17 cellular contexts compared by ENCODE assay signal in genomic region chr3:191369081-191370010, GRCh38.
DNase-seq lines count a peak whose midpoint lies in the region; TF ChIP-seq lines count a peak whose summit lies in the region.
"Had no signal": no experiment of that assay in that cellular context is flagged by ENCODE, and none has a peak within 500 bp of the region (broad histone marks: within the 10 kb centered on the region; RNA-seq: fewer than 3 reads in every experiment).

No MANE protein-coding gene starts in this region.

- H3F3A ChIP-seq in MM.1S (ENCODE audit: insufficient read depth, low read length) = no peaks in the 10 kb centered on the region

- H3K27ac ChIP-seq in iPS-18a (ENCODE audit: low read length) = peak overlapping the region; percentile 49
- H3K27ac ChIP-seq in MM.1S (ENCODE audit: low read length) = no peak overlapping the region
- H3K27ac ChIP-seq: thoracic aorta had no signal

- H3K9ac ChIP-seq in iPS-18a (ENCODE audit: low read length) (no peak overlapping the region), MM.1S (ENCODE audit: low read length) (no peak overlapping the region)

- H3K4me1 ChIP-seq in HAP-1 (peaks cover 62% of the 10 kb centered on the region), iPS-18a (ENCODE audit: control insufficient read depth, low read depth, low read length) (peaks cover 30% of the 10 kb centered on the region), MM.1S (ENCODE audit: low read length) (no peaks in the 10 kb centered on the region)
- H3K4me1 ChIP-seq: Caco-2 had no signal

- no peaks in the 10 kb centered on the region for H3K79me2 ChIP-seq in MM.1S (ENCODE audit: low read length)

- no peak overlapping the region for H3K4me2 ChIP-seq in MM.1S (ENCODE audit: low read depth, low read length)

- DNase-seq in AG09319 (ENCODE audit: extremely low read depth, low read depth) = peak; percentile 68
- peak; percentile 50 to 90 for DNase-seq in HAP-1 (ENCODE audit: low spot score in 2 of 2)
- peak; percentile 16 for DNase-seq in cerebellar cortex (ENCODE audit: low spot score)
- no peak for DNase-seq in UCSD-AML1 (lab: John Stamatoyannopoulos, UW; ENCODE audit: unreplicated experiment)
- DNase-seq in hippocampal formation (lab: John Stamatoyannopoulos, UW) = no peak
- no peak for DNase-seq in GM19238 (ENCODE audit: insufficient read length, low spot score)
- DNase-seq in MM.1S = no peak
- DNase-seq: ACHN; activated CD8-positive, alpha-beta T cell treated with anti-CD3 and anti-CD28 coated beads for 36 hours; amygdala; Caco-2; cortex of kidney; KBM-7; NCI-H1105 treated with DMSO at 0.1 percent for 48 hours; right cardiac atrium had no signal

- no peak overlapping the region for H2AFZ ChIP-seq in MM.1S (ENCODE audit: low read length)

- TF ChIP-seq CTCF in AG09319 (IDR thresholded peaks at IDR 0.05; ENCODE audit: low read depth, low read length) = no peak
- no peak for TF ChIP-seq CTCF in MM.1S (IDR thresholded peaks at IDR 0.05; ENCODE audit: low read length)

- no peak overlapping the region for H3K4me3 ChIP-seq in HAP-1
- H3K4me3 ChIP-seq in iPS-18a (ENCODE audit: low read length) = no peak overlapping the region
- H3K4me3 ChIP-seq in MM.1S (ENCODE audit: low read length) = no peak overlapping the region
- H3K4me3 ChIP-seq: thoracic aorta had no signal

- no peaks in the 10 kb centered on the region for H4K20me1 ChIP-seq in MM.1S (ENCODE audit: insufficient read depth, low read length)

- in situ Hi-C loops in HAP-1 (cut with MboI; ENCODE audit: low sequenced_read_pairs) = no loop called here

- H3K9me3 ChIP-seq in HAP-1 (no peaks in the 10 kb centered on the region), iPS-18a (ENCODE audit: control insufficient read depth, low read depth, low read length) (no peaks in the 10 kb centered on the region), MM.1S (replicated peaks; ENCODE audit: insufficient read depth, low read length) (no peaks in the 10 kb centered on the region)
- H3K9me3 ChIP-seq: Caco-2, thoracic aorta had no signal

- H3K9me2 ChIP-seq in MM.1S (replicated peaks; ENCODE audit: insufficient read depth, low read length) = no peaks in the 10 kb centered on the region

- no peaks in the 10 kb centered on the region for H3K27me3 ChIP-seq in HAP-1 (ENCODE audit: low read depth)
- no peaks in the 10 kb centered on the region for H3K27me3 ChIP-seq in iPS-18a (ENCODE audit: control insufficient read depth, insufficient read depth, low read length)
- no peaks in the 10 kb centered on the region for H3K27me3 ChIP-seq in MM.1S (replicated peaks; ENCODE audit: insufficient read depth, low read length)

- peaks cover 27% of the 10 kb centered on the region for H3K36me3 ChIP-seq in HAP-1 (replicated peaks)
- H3K36me3 ChIP-seq in iPS-18a (ENCODE audit: control insufficient read depth, low read depth, low read length) = peaks cover 6% of the 10 kb centered on the region
- H3K36me3 ChIP-seq in MM.1S (replicated peaks; ENCODE audit: insufficient read depth, low read length) = no peaks in the 10 kb centered on the region

Comparison
In these comparisons a context has a peak if more than half of its experiments do, and no peak if none do; other contexts are left out.
1. DNase-seq: peak in AG09319 (single experiment), HAP-1 (2 of 2) and cerebellar cortex (single experiment); none in UCSD-AML1 (single experiment), hippocampal formation (0 of 2), GM19238 (single experiment) and MM.1S (single experiment).